In the genomic region with DNA sequence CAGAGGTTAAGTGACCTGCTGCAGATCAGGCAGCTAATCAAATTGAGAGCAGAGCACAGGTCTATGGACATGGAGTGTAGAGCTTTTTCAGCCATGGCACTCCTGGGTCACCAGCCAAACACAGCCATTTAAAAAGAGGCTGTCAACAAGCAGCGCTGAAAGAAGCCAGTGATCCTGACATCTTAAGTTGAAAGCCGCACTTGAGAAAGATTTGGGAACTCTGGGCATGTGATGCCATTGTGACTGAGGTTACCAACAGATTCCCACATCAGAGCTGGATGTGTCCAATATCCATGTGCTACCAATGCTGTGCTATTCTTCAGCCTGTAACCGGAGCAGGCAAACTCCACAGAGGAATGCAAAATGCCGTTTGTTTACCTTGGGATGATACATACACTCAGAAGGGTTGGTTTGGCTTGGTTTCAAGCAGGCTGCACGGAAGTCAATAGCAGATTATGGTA, we compare ENCODE assay signal across 8 cellular contexts. TPM values are rescaled to one million over a fixed set of nuclear protein-coding genes. Genes with fewer than 3 reads are reported as not detected.
DNase-seq lines count a peak whose midpoint lies in the region; TF ChIP-seq lines count a peak whose summit lies in the region.

No MANE protein-coding gene starts in this region.

- H3K27me3 ChIP-seq in sigmoid colon (no peaks in the 10 kb centered on the region), HAP-1 (ENCODE audit: low read depth) (peaks cover 40% of the 10 kb centered on the region)

- in situ Hi-C loops in HAP-1 (cut with MboI; ENCODE audit: low sequenced_read_pairs): loop anchor here (25.0 kb wide), 1 partner anchor 402 kb away; no protein-coding TSS in a partner anchor

- peak; percentile 49 for DNase-seq in HEK293T (ENCODE audit: extremely low spot score)
- DNase-seq in RWPE1 (ENCODE audit: low spot score): peak; percentile 90
- peak; percentile 92 to 96 for DNase-seq in foreskin fibroblast
- no peak for DNase-seq in sigmoid colon
- no peak for DNase-seq in HAP-1 (ENCODE audit: low spot score in 2 of 2)
- no peak for DNase-seq in activated CD4-positive, alpha-beta memory T cell treated with anti-CD3 and anti-CD28 coated beads, Interleukin-2, amount 10 ng/mL, durations not matched to agents 7 days and 5 days
- no peak for DNase-seq in lower leg skin (ENCODE audit: low spot score in 2 of 2)
- DNase-seq in activated CD8-positive, alpha-beta memory T cell treated with anti-CD3 and anti-CD28 coated beads, Interleukin-2, amount 50 U/mL, for 48 hours: no peak

- no peak overlapping the region for H3K4me3 Mint-ChIP-seq in activated CD4-positive, alpha-beta memory T cell treated with anti-CD3 and anti-CD28 coated beads, Interleukin-2, amount 10 ng/mL, durations not matched to agents 7 days and 5 days

- intact Hi-C loops in sigmoid colon (cut with DNase I): no loop called here
- intact Hi-C loops in lower leg skin (cut with DNase I; ENCODE audit: low total_unique reads): no loop called here

- CTCF ChIA-PET in HEK293T (lab: Yijun Ruan, JAX) (interaction anchor here (2.4 kb wide), 1 partner anchor 10 kb away, joined by 13 read pairs; no protein-coding TSS in a partner anchor), RWPE1 (lab: Yijun Ruan, JAX) (interaction anchor here (0.7 kb wide), 1 partner anchor 53 kb away, joined by 3 read pairs; no protein-coding TSS in a partner anchor)
- CTCF ChIA-PET in activated CD4-positive, alpha-beta memory T cell treated with anti-CD3 and anti-CD28 coated beads, Interleukin-2, amount 10 ng/mL, durations not matched to agents 7 days and 5 days (lab: Charles Lee): no interaction called here

- peak overlapping the region; percentile 60; the same call in 1 of the 2 replicates for H3K27ac ChIP-seq in RWPE1
- H3K27ac ChIP-seq in sigmoid colon: peak overlapping the region in 3 of 4 donors; percentile 8 to 62 (median 50)

- WGBS in sigmoid colon, 2 donors: 23 to 58% methylated on average over 5 of the region's 5 CpGs
- WGBS in lower leg skin, 2 donors: 55 to 60% methylated on average over 5 of the region's 5 CpGs

- H3K4me3 ChIP-seq in foreskin fibroblast (ENCODE audit: low read depth in 1 of 2, low read length in 2 of 2): no peak overlapping the region
- no peak overlapping the region for H3K4me3 ChIP-seq in sigmoid colon
- no peak overlapping the region for H3K4me3 ChIP-seq in HAP-1
- no peak overlapping the region for H3K4me3 ChIP-seq in lower leg skin (ENCODE audit: low read depth, poor library complexity, severe bottlenecking)

- POLR2A ChIA-PET in HEK293T (lab: Yijun Ruan, JAX): interaction anchor here (0.9 to 1.2 kb wide), 2 partner anchors 108 to 195 kb away, joined by 3 to 4 read pairs; a partner anchor contains a TSS
- POLR2A ChIA-PET in RWPE1 (lab: Yijun Ruan, JAX; ENCODE audit: low non-redundant PET): no interaction called here
- POLR2A ChIA-PET in activated CD4-positive, alpha-beta memory T cell treated with anti-CD3 and anti-CD28 coated beads, Interleukin-2, amount 10 ng/mL, durations not matched to agents 7 days and 5 days (lab: Charles Lee): no interaction called here

- no peaks in the 10 kb centered on the region for H3K36me3 ChIP-seq in sigmoid colon
- H3K36me3 ChIP-seq in HAP-1 (replicated peaks): no peaks in the 10 kb centered on the region

- peaks cover 37% of the 10 kb centered on the region for H3K27me3 Mint-ChIP-seq in activated CD4-positive, alpha-beta memory T cell treated with anti-CD3 and anti-CD28 coated beads, Interleukin-2, amount 10 ng/mL, durations not matched to agents 7 days and 5 days

- H3K27ac Mint-ChIP-seq in activated CD4-positive, alpha-beta memory T cell treated with anti-CD3 and anti-CD28 coated beads, Interleukin-2, amount 10 ng/mL, durations not matched to agents 7 days and 5 days: no peak overlapping the region

- TF ChIP-seq POLR2A in sigmoid colon (IDR thresholded peaks at IDR 0.05) (no peak), lower leg skin (IDR thresholded peaks at IDR 0.05) (no peak)

- H3K4me1 ChIP-seq in sigmoid colon (peaks cover 0 to 28% (median 21%) of the 10 kb centered on the region in 4 donors), HAP-1 (no peaks in the 10 kb centered on the region)

- H3K9me3 ChIP-seq in sigmoid colon (no peaks in the 10 kb centered on the region), HAP-1 (no peaks in the 10 kb centered on the region)

- TF ChIP-seq CTCF in RWPE1 (conservative IDR thresholded peaks at IDR 0.05; ENCODE audit: low read depth): no peak
- no peak for TF ChIP-seq CTCF in foreskin fibroblast (IDR thresholded peaks at IDR 0.05; ENCODE audit: low read depth, low read length)
- no peak for TF ChIP-seq CTCF in sigmoid colon (IDR thresholded peaks at IDR 0.05)
- no peak for TF ChIP-seq CTCF in lower leg skin (IDR thresholded peaks at IDR 0.05)

- H3K36me3 Mint-ChIP-seq in activated CD4-positive, alpha-beta memory T cell treated with anti-CD3 and anti-CD28 coated beads, Interleukin-2, amount 10 ng/mL, durations not matched to agents 7 days and 5 days (ENCODE audit: low read depth): no peaks in the 10 kb centered on the region

- H3K4me1 Mint-ChIP-seq in activated CD4-positive, alpha-beta memory T cell treated with anti-CD3 and anti-CD28 coated beads, Interleukin-2, amount 10 ng/mL, durations not matched to agents 7 days and 5 days: no peaks in the 10 kb centered on the region

- TF ChIP-seq EP300 in sigmoid colon (IDR thresholded peaks at IDR 0.05): no peak

- no peaks in the 10 kb centered on the region for H3K9me3 Mint-ChIP-seq in activated CD4-positive, alpha-beta memory T cell treated with anti-CD3 and anti-CD28 coated beads, Interleukin-2, amount 10 ng/mL, durations not matched to agents 7 days and 5 days

TF ChIP-seq in HEK293T, 16 proteins besides CTCF, POLR2A, EP300 and RAD21:
- TF ChIP-seq L3MBTL2 (conservative IDR thresholded peaks at IDR 0.05): no peak
- no peak for TF ChIP-seq CTBP1 (IDR thresholded peaks at IDR 0.05; ENCODE audit: borderline replicate concordance)
- TF ChIP-seq ARNT (IDR thresholded peaks at IDR 0.05): no peak
- no peak for TF ChIP-seq SP1 (IDR thresholded peaks at IDR 0.05)
- no peak for TF ChIP-seq FOXK2 (IDR thresholded peaks at IDR 0.05)
- no peak for TF ChIP-seq ZNF384 (IDR thresholded peaks at IDR 0.05)
- no peak for TF ChIP-seq TARDBP (IDR thresholded peaks at IDR 0.05)

RNA-seq across cellular contexts. Expression of a gene that starts 56.2 kb away (rescaled TPM):
- total RNA-seq in sigmoid colon: 100 to 1,000 TPM in 1 of 4 donors, 10 to 100 TPM in 3; 41.9 to 127 (median 73.9) TPM
- polyA plus RNA-seq in sigmoid colon: 10 to 100 TPM; 46.8 to 49.5 (median 47.9) TPM
- 10 to 100 TPM; 91.5 to 97.9 TPM for total RNA-seq in activated CD4-positive, alpha-beta memory T cell treated with anti-CD3 and anti-CD28 coated beads, Interleukin-2, amount 10 ng/mL, durations not matched to agents 7 days and 5 days
- 100 to 1,000 TPM; 171 to 258 (median 209) TPM for total RNA-seq in lower leg skin

Comparison
In these comparisons a context has a peak if more than half of its experiments do, and no peak if none do; other contexts are left out.
1. DNase-seq: peak in HEK293T (single experiment), RWPE1 (single experiment) and foreskin fibroblast (2 of 2); none in sigmoid colon (single experiment), HAP-1 (0 of 2), activated CD4-positive, alpha-beta memory T cell treated with anti-CD3 and anti-CD28 coated beads, Interleukin-2, amount 10 ng/mL, durations not matched to agents 7 days and 5 days (single experiment), lower leg skin (0 of 2) and activated CD8-positive, alpha-beta memory T cell treated with anti-CD3 and anti-CD28 coated beads, Interleukin-2, amount 50 U/mL, for 48 hours (single experiment).